In genomic region chr9:34522971-34523797, GRCh38 we compare ENCODE assay signal across 8 cellular contexts. TPM values are rescaled to one million over a fixed set of nuclear protein-coding genes. Genes with fewer than 3 reads are reported as not detected.
DNase-seq lines count a peak whose midpoint lies in the region; ATAC-seq lines count a peak whose summit lies in the region.

ENHO (minus strand) TSS chr9:34522990; CDS start chr9:34521695, 1,295 bp downstream.

- H3K27ac ChIP-seq in BLaER1: no peak within 1 kb of the TSS

- peak; percentile 44 for DNase-seq in NCI-H82 treated with DMSO at 0.1 percent for 48 hours (lab: John Stamatoyannopoulos, UW; ENCODE audit: unreplicated experiment)
- DNase-seq in activated CD8-positive, alpha-beta memory T cell treated with anti-CD3 and anti-CD28 coated beads for 24 hours: peak; percentile 98
- DNase-seq in effector CD4-positive, alpha-beta T cell: peak; percentile 78
- peak; percentile 87 to 91 for DNase-seq in lung microvascular endothelial cell (ENCODE audit: low read depth in 2 of 2)
- DNase-seq in stimulated activated CD4-positive, alpha-beta T cell treated with anti-CD3 and anti-CD28 coated beads, TNF-alpha, amount 100 ng/mL, for 1 hour (ENCODE audit: low read depth in 3 of 3, low spot score in 1 of 3): peak; percentile 64 to 91 (median 82)

- H3K4me3 ChIP-seq in BLaER1: peak within 1 kb of the TSS; percentile 64

- no peaks in the 10 kb centered on the region for H3K9me3 ChIP-seq in BLaER1

- H3K36me3 ChIP-seq in BLaER1: no peaks in the 10 kb centered on the region

- peaks cover 42% of the 10 kb centered on the region for H3K4me1 ChIP-seq in BLaER1

- ATAC-seq in GM19438 (IDR thresholded peaks at IDR 0.05; ENCODE audit: low read depth, unreplicated experiment) (peak; percentile 83), HG03565 (IDR thresholded peaks at IDR 0.05; ENCODE audit: unreplicated experiment) (peak; percentile 81)

- H4K20me1 ChIP-seq in BLaER1: 0 out of 2 replicates have a peak, but pooled peaks cover 13% of the 10 kb centered on the region

- H3K4me2 ChIP-seq in BLaER1: peak within 1 kb of the TSS; percentile 91

- peak within 1 kb of the TSS; percentile 29; the same call in 1 of the 2 replicates for H3K9ac ChIP-seq in BLaER1

- peaks cover 12% of the 10 kb centered on the region; the same call in 1 of the 2 replicates for H3K27me3 ChIP-seq in BLaER1

RNA-seq across cellular contexts. Expression of gene ENHO, which starts in this region (rescaled TPM):
- not detected in 2 replicates for total RNA-seq in lung microvascular endothelial cell

Comparison
In these comparisons a context has a peak if more than half of its experiments do, and no peak if none do; other contexts are left out.
1. Peak in DNase-seq in lung microvascular endothelial cell; RNA of the gene not detected or under 1 TPM.
2. DNase-seq: peak in every context shown above with its lines; median percentile 98 in activated CD8-positive, alpha-beta memory T cell treated with anti-CD3 and anti-CD28 coated beads for 24 hours; 89 in lung microvascular endothelial cell; 82 in stimulated activated CD4-positive, alpha-beta T cell treated with anti-CD3 and anti-CD28 coated beads, TNF-alpha, amount 100 ng/mL, for 1 hour; 78 in effector CD4-positive, alpha-beta T cell; 44 in NCI-H82 treated with DMSO at 0.1 percent for 48 hours.